11 cellular contexts compared by ENCODE assay signal in genomic region chr11:34988294-34989255, GRCh38.
DNase-seq lines count a peak whose midpoint lies in the region; ATAC-seq and TF ChIP-seq lines count a peak whose summit lies in the region.
"Had no signal": no experiment of that assay in that cellular context is flagged by ENCODE, and none has a peak within 500 bp of the region (broad histone marks: within the 10 kb centered on the region; RNA-seq: fewer than 3 reads in every experiment).

No MANE protein-coding gene starts in this region.

- H2AK9ac ChIP-seq in IMR-90 (replicated peaks; ENCODE audit: low read depth, low read length, poor library complexity): no peak overlapping the region

- H4K91ac ChIP-seq in IMR-90 (ENCODE audit: insufficient read depth, low read depth, low read length): peak overlapping the region; percentile 70

- H2BK120ac ChIP-seq in IMR-90 (ENCODE audit: low read depth, low read length): peak overlapping the region; percentile 59

- H2BK20ac ChIP-seq in IMR-90 (ENCODE audit: low read depth, low read length): peak overlapping the region; percentile 57

- H3K4me3 Mint-ChIP-seq in activated CD8-positive, alpha-beta T cell treated with anti-CD3 and anti-CD28 coated beads for 36 hours: no peak overlapping the region
- H3K4me3 Mint-ChIP-seq: CD4-positive, CD25-positive, alpha-beta regulatory T cell; neural crest cell had no signal

- H3K27me3 Mint-ChIP-seq in activated CD8-positive, alpha-beta T cell treated with anti-CD3 and anti-CD28 coated beads for 36 hours: no peaks in the 10 kb centered on the region
- H3K27me3 Mint-ChIP-seq: CD4-positive, CD25-positive, alpha-beta regulatory T cell had no signal

- peak overlapping the region; percentile 75; the same call in 1 of the 2 replicates for H2AK5ac ChIP-seq in IMR-90 (ENCODE audit: low read depth, low read length)

- H3K27ac Mint-ChIP-seq in activated CD8-positive, alpha-beta T cell treated with anti-CD3 and anti-CD28 coated beads for 36 hours: no peak overlapping the region

- H3K4me1 Mint-ChIP-seq in activated CD8-positive, alpha-beta T cell treated with anti-CD3 and anti-CD28 coated beads for 36 hours (ENCODE audit: low read depth): peaks cover 6% of the 10 kb centered on the region
- H3K4me1 Mint-ChIP-seq: neural crest cell had no signal

- H3K4me3 ChIP-seq in BLaER1: peak overlapping the region; percentile 4; the same call in 1 of the 2 replicates
- no peak overlapping the region for H3K4me3 ChIP-seq in IMR-90 (ENCODE audit: insufficient read depth, low read depth, low read length)
- H3K4me3 ChIP-seq in cardiac fibroblast (replicated peaks in 1 of 2; ENCODE audit: low read depth in 2 of 2, low read length in 2 of 2): no peak overlapping the region

- H4K8ac ChIP-seq in IMR-90 (ENCODE audit: low read depth in 2 of 2, low read length in 2 of 2): peak overlapping the region; percentile 2 to 83; a peak in 2 of 4 replicates

- H3K36me3 Mint-ChIP-seq in activated CD8-positive, alpha-beta T cell treated with anti-CD3 and anti-CD28 coated beads for 36 hours (ENCODE audit: low read depth): peaks cover 21% of the 10 kb centered on the region

- H3K18ac ChIP-seq in IMR-90 (ENCODE audit: low read depth, low read length): peak overlapping the region; percentile 7; the same call in 1 of the 2 replicates

- no peak overlapping the region for H2AFZ ChIP-seq in IMR-90 (replicated peaks; ENCODE audit: low read length, poor library complexity)

- no peak for TF ChIP-seq POLR2A in IMR-90 (IDR thresholded peaks at IDR 0.05; ENCODE audit: low read depth, low read length)

- H3K27me3 ChIP-seq in BLaER1 (no peaks in the 10 kb centered on the region), IMR-90 (ENCODE audit: control insufficient read depth, insufficient read depth, low read length) (no peaks in the 10 kb centered on the region)

- H3K56ac ChIP-seq in IMR-90 (ENCODE audit: extremely low read depth, insufficient read depth, low read length): peak overlapping the region; percentile 28; the same call in 1 of the 2 replicates

- WGBS in IMR-90 (ENCODE audit: extremely low coverage in 2 of 2, insufficient read length in 1 of 2), 2 experiments: no CpG with 5 or more reads among the region's 4 CpGs

- H3K27ac ChIP-seq in BLaER1 (peak overlapping the region; percentile 75), IMR-90 (ENCODE audit: insufficient read depth, low read length) (no peak overlapping the region)

- H4K20me1 ChIP-seq in BLaER1 (no peaks in the 10 kb centered on the region), IMR-90 (ENCODE audit: insufficient read depth, low read length) (no peaks in the 10 kb centered on the region)

- no peak for TF ChIP-seq RAD21 in IMR-90 (IDR thresholded peaks at IDR 0.05; ENCODE audit: low read length)

- no TSS peak for BruUV-seq in IMR-90 (replicated peaks; lab: Mats Ljungman, UMichigan)

- CTCF ChIA-PET in IMR-90 (lab: Yijun Ruan, JAX): interaction anchor here (0.6 kb wide), 1 partner anchor 205 kb away, joined by 5 read pairs; no protein-coding TSS in a partner anchor
- CTCF ChIA-PET in activated CD8-positive, alpha-beta T cell treated with anti-CD3 and anti-CD28 coated beads for 36 hours (lab: Charles Lee): interaction anchor here (0.6 to 1.8 kb wide), 8 partner anchors 8 to 424 kb away, joined by 3 to 4 read pairs (median 3); no protein-coding TSS in a partner anchor

- peaks cover 18 to 33% of the 10 kb centered on the region in 2 experiments for H3K79me1 ChIP-seq in IMR-90 (ENCODE audit: low read depth in 1 of 2, low read length in 2 of 2)

- H2BK15ac ChIP-seq in IMR-90 (ENCODE audit: low read depth, low read length): peak overlapping the region; percentile 21; the same call in 1 of the 3 replicates

- POLR2A ChIA-PET in IMR-90 (lab: Charles Lee; ENCODE audit: unreplicated experiment): interaction anchor here (0.6 to 1.3 kb wide), 2 partner anchors 150 to 403 kb away, joined by 5 to 6 read pairs; partner anchors contain the start of gene CD44
- POLR2A ChIA-PET in activated CD8-positive, alpha-beta T cell treated with anti-CD3 and anti-CD28 coated beads for 36 hours (lab: Charles Lee): no interaction called here

- intact Hi-C loops in IMR-90 (cut with micrococcal nuclease): no loop called here
- intact Hi-C loops in activated CD8-positive, alpha-beta T cell treated with anti-CD3 and anti-CD28 coated beads for 36 hours (cut with micrococcal nuclease): no loop called here

- H3K9me3 Mint-ChIP-seq in activated CD8-positive, alpha-beta T cell treated with anti-CD3 and anti-CD28 coated beads for 36 hours: no peaks in the 10 kb centered on the region
- H3K9me3 Mint-ChIP-seq: CD4-positive, CD25-positive, alpha-beta regulatory T cell had no signal

- H2BK5ac ChIP-seq in IMR-90 (ENCODE audit: low read depth, low read length, poor library complexity, severe bottlenecking): peak overlapping the region; percentile 87

- DNase-seq in IMR-90 (peak; percentile 76), cardiac fibroblast (ENCODE audit: low read depth in 2 of 2) (peak; percentile 30 to 37), HPDE6-E6E7 (ENCODE audit: extremely low spot score) (no peak), SKM-1 (lab: John Stamatoyannopoulos, UW; ENCODE audit: unreplicated experiment) (no peak), NCI-H2171 treated with DMSO at 0.1 percent for 48 hours (lab: John Stamatoyannopoulos, UW) (no peak)
- no peak for DNase-seq in activated CD8-positive, alpha-beta T cell treated with anti-CD3 and anti-CD28 coated beads for 36 hours
- DNase-seq: CD4-positive, CD25-positive, alpha-beta regulatory T cell; central memory CD4-positive, alpha-beta T cell had no signal

- H4K5ac ChIP-seq in IMR-90 (ENCODE audit: low read depth, low read length): no peak overlapping the region; the same call in 1 of the 2 replicates

- H3K14ac ChIP-seq in IMR-90 (replicated peaks; ENCODE audit: low read depth, low read length): peak overlapping the region; percentile 86

- H3K9me3 ChIP-seq in BLaER1 (peaks cover 24% of the 10 kb centered on the region), IMR-90 (ENCODE audit: control insufficient read depth, insufficient read depth, low read length) (no peaks in the 10 kb centered on the region)

- in situ Hi-C loops in IMR-90 (cut with MboI; ENCODE audit: low sequenced_read_pairs): no loop called here

- dilution Hi-C loops in IMR-90 (cut with HindIII; ENCODE audit: low sequenced_read_pairs, unreplicated experiment): no loop called here

- H3K4me1 ChIP-seq in BLaER1 (peaks cover 42% of the 10 kb centered on the region), IMR-90 (ENCODE audit: control insufficient read depth, insufficient read depth, low read length) (peaks cover 10% of the 10 kb centered on the region)

- H3K4me2 ChIP-seq in BLaER1: peak overlapping the region; percentile 79
- H3K4me2 ChIP-seq in IMR-90 (ENCODE audit: low read depth, low read length): peak overlapping the region; percentile 83; the same call in 1 of the 2 replicates

- peak; percentile 86 for ATAC-seq in GM21390 (IDR thresholded peaks at IDR 0.05; ENCODE audit: unreplicated experiment)
- peak; percentile 76 for ATAC-seq in IMR-90 (ENCODE audit: low read depth)
- ATAC-seq in activated CD8-positive, alpha-beta T cell treated with anti-CD3 and anti-CD28 coated beads for 36 hours: no peak

- H3K9ac ChIP-seq in BLaER1 (peak overlapping the region; percentile 47; the same call in 1 of the 2 replicates), IMR-90 (ENCODE audit: low read depth, low read length) (no peak overlapping the region)

- H3K9me1 ChIP-seq in IMR-90 (ENCODE audit: insufficient read depth, low read length): peaks cover 7% of the 10 kb centered on the region

- TF ChIP-seq CTCF in IMR-90 (conservative IDR thresholded peaks at IDR 0.05; ENCODE audit: low read depth, low read length) (no peak), cardiac fibroblast (IDR thresholded peaks at IDR 0.05; ENCODE audit: low read depth, low read length) (no peak)
- no peak for TF ChIP-seq CTCF in activated CD8-positive, alpha-beta T cell treated with anti-CD3 and anti-CD28 coated beads for 36 hours (IDR thresholded peaks at IDR 0.05)

- H3K36me3 ChIP-seq in BLaER1 (peaks cover 38% of the 10 kb centered on the region), IMR-90 (ENCODE audit: control insufficient read depth, insufficient read depth, low read length) (peaks cover 13% of the 10 kb centered on the region)

- peak overlapping the region; percentile 79; the same call in 1 of the 2 replicates for H3K23ac ChIP-seq in IMR-90 (ENCODE audit: low read depth, low read length)

- H3K4ac ChIP-seq in IMR-90 (ENCODE audit: low read depth, low read length): peak overlapping the region; percentile 88

TF ChIP-seq in IMR-90, 13 proteins besides CTCF, POLR2A, EP300 and RAD21 (continues in another document):
- TF ChIP-seq NFE2L2 (IDR thresholded peaks at IDR 0.05; ENCODE audit: low read depth, low read length): no peak
- no peak for TF ChIP-seq CHD1 (IDR thresholded peaks at IDR 0.05; ENCODE audit: low read depth, low read length)
- TF ChIP-seq CEBPB (IDR thresholded peaks at IDR 0.05; ENCODE audit: low read depth, low read length): no peak
- TF ChIP-seq SMC3 (IDR thresholded peaks at IDR 0.05; ENCODE audit: low read depth, low read length): no peak
- TF ChIP-seq RFX5 (IDR thresholded peaks at IDR 0.05; ENCODE audit: low read depth, low read length): no peak
- no peak for TF ChIP-seq MXI1 (IDR thresholded peaks at IDR 0.05; ENCODE audit: borderline replicate concordance, low read depth, low read length)
- TF ChIP-seq FOS (IDR thresholded peaks at IDR 0.05; ENCODE audit: low read depth, low read length): no peak
- TF ChIP-seq RCOR1 (IDR thresholded peaks at IDR 0.05; ENCODE audit: insufficient replicate concordance, low read length): no peak
- no peak for TF ChIP-seq MAFK (IDR thresholded peaks at IDR 0.05; ENCODE audit: low read depth, low read length)
- no peak for TF ChIP-seq USF2 (IDR thresholded peaks at IDR 0.05; ENCODE audit: low read depth, low read length)
- TF ChIP-seq BHLHE40 (IDR thresholded peaks at IDR 0.05; ENCODE audit: low read depth, low read length): no peak
- no peak for TF ChIP-seq MAZ (IDR thresholded peaks at IDR 0.05; ENCODE audit: borderline replicate concordance, low read depth, low read length)

Comparison
In these comparisons a context has a peak if more than half of its experiments do, and no peak if none do; other contexts are left out.
1. DNase-seq: peak in IMR-90 (single experiment) and cardiac fibroblast (2 of 2); none in activated CD8-positive, alpha-beta T cell treated with anti-CD3 and anti-CD28 coated beads for 36 hours (single experiment), HPDE6-E6E7 (single experiment), SKM-1 (single experiment) and NCI-H2171 treated with DMSO at 0.1 percent for 48 hours (single experiment).